In the genomic region with DNA sequence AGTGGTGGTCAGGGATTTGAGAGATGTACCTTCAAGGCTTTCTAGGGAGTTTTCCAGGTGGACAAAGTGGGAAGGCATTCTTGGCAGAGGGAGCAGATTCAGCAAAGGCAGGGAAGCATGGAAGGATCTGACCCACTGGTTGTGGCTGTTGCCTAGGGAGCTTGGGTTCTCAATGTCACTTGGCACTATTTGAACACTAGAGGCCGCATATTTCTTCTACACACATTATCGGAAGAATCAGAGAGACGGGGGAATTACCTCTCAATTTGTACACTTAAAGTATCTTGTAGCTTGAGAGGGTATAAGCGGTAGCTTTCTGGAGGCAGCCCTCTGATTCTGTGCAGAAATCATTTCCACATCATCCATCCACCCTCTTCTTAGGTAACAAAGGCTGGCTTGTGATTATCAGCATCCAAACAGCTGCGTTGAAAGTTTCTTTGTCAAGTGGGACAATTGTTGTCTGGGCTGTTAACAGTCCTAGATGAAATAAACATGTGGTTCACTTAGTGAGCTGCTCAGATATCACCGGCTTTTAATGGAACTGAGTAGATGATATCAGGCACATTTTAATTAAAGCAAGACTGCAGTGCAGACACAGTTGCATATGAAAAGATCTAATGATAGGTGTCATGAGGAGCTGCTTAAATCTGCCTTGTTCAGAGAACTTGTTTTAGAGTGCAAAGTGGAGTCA, we compare ENCODE assay signal across 1 cellular context.
TF ChIP-seq lines count a peak whose summit lies in the region.

No MANE protein-coding gene starts in this region.

TF ChIP-seq in K562, 482 proteins besides CTCF, POLR2A, EP300 and RAD21 (continued from another document):
- TF ChIP-seq, protein P1, sequence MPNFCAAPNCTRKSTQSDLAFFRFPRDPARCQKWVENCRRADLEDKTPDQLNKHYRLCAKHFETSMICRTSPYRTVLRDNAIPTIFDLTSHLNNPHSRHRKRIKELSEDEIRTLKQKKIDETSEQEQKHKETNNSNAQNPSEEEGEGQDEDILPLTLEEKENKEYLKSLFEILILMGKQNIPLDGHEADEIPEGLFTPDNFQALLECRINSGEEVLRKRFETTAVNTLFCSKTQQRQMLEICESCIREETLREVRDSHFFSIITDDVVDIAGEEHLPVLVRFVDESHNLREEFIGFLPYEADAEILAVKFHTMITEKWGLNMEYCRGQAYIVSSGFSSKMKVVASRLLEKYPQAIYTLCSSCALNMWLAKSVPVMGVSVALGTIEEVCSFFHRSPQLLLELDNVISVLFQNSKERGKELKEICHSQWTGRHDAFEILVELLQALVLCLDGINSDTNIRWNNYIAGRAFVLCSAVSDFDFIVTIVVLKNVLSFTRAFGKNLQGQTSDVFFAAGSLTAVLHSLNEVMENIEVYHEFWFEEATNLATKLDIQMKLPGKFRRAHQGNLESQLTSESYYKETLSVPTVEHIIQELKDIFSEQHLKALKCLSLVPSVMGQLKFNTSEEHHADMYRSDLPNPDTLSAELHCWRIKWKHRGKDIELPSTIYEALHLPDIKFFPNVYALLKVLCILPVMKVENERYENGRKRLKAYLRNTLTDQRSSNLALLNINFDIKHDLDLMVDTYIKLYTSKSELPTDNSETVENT (CRISPR knock-in tag; IDR thresholded peaks at IDR 0.05), result no peak
- TF ChIP-seq MTA3 (IDR thresholded peaks at IDR 0.05; ENCODE audit: borderline replicate concordance) (no peak), FOXK2 (conservative IDR thresholded peaks at IDR 0.05 in 1 of 2, IDR thresholded peaks at IDR 0.05 in 1 of 2; ENCODE audit: low read depth in 2 of 2) (no peak), POLR3G (IDR thresholded peaks at IDR 0.05; ENCODE audit: extremely low read depth, insufficient read length, insufficient replicate concordance) (no peak), E2F3 (CRISPR knock-in tag; IDR thresholded peaks at IDR 0.05) (no peak), CBFA2T3 (IDR thresholded peaks at IDR 0.05) (no peak), RBM39 (optimal IDR thresholded peaks at IDR 0.05; ENCODE audit: low read depth, low read length) (no peak), PHF20 (IDR thresholded peaks at IDR 0.05; ENCODE audit: partially characterized antibody) (no peak)
- TF ChIP-seq, protein P2, sequence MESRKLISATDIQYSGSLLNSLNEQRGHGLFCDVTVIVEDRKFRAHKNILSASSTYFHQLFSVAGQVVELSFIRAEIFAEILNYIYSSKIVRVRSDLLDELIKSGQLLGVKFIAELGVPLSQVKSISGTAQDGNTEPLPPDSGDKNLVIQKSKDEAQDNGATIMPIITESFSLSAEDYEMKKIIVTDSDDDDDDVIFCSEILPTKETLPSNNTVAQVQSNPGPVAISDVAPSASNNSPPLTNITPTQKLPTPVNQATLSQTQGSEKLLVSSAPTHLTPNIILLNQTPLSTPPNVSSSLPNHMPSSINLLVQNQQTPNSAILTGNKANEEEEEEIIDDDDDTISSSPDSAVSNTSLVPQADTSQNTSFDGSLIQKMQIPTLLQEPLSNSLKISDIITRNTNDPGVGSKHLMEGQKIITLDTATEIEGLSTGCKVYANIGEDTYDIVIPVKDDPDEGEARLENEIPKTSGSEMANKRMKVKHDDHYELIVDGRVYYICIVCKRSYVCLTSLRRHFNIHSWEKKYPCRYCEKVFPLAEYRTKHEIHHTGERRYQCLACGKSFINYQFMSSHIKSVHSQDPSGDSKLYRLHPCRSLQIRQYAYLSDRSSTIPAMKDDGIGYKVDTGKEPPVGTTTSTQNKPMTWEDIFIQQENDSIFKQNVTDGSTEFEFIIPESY (CRISPR knock-in tag; IDR thresholded peaks at IDR 0.05), result no peak
